22 cellular contexts compared by ENCODE assay signal in the genomic region with DNA sequence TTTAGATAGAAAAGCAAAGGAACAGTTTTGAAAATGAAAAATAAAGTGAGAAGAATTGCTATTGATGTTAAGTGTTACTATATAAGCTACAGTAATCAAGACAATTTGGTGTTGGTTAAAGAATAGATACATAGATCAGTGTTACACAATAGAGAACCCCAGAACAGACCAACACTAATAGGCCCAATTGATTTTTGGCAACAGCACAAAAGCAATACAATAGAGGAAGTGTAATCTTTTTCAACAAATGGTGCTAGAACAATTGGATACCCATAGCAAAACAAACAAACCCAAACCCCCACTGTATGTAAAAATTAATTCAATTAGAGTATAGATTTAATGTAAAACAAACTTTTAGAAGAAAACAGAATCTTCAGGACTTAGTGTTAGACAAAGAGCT.
"Had no signal": no experiment of that assay in that cellular context is flagged by ENCODE, and none has a peak within 500 bp of the region (broad histone marks: within the 10 kb centered on the region; RNA-seq: fewer than 3 reads in every experiment).

No MANE protein-coding gene starts in this region.

- H3K4me3 Mint-ChIP-seq: activated CD8-positive, alpha-beta memory T cell treated with anti-CD3 and anti-CD28 coated beads, Interleukin-2, amount 10 ng/mL, durations not matched to agents 7 days and 5 days; activated naive CD4-positive, alpha-beta T cell treated with anti-CD3 and anti-CD28 coated beads, Interleukin-2, amount 10 ng/mL, durations not matched to agents 7 days and 5 days; naive B cell; neural progenitor cell; stimulated activated naive CD8-positive, alpha-beta T cell treated with anti-CD3 and anti-CD28 coated beads, Interleukin-15, amount 100 ng/mL, for 72 hours; T-helper 2 cell treated with Interferon-gamma antibody and Interleukin-4, amounts not matched to agents 5 μg/mL and 100 μg/mL, for 36 hours had no signal

- H3K4me1 ChIP-seq: body of pancreas, gastrocnemius medialis, heart left ventricle, neural progenitor cell, right lobe of liver, upper lobe of right lung had no signal

- H3K27ac Mint-ChIP-seq: activated naive CD4-positive, alpha-beta T cell treated with anti-CD3 and anti-CD28 coated beads, Interleukin-2, amount 10 ng/mL, durations not matched to agents 7 days and 5 days; neural progenitor cell; T-helper 2 cell treated with Interferon-gamma antibody and Interleukin-4, amounts not matched to agents 5 μg/mL and 100 μg/mL, for 36 hours had no signal

- H3K27me3 Mint-ChIP-seq: activated CD8-positive, alpha-beta memory T cell treated with anti-CD3 and anti-CD28 coated beads, Interleukin-2, amount 10 ng/mL, durations not matched to agents 7 days and 5 days; activated naive CD4-positive, alpha-beta T cell treated with anti-CD3 and anti-CD28 coated beads, Interleukin-2, amount 10 ng/mL, durations not matched to agents 7 days and 5 days; naive B cell; stimulated activated naive CD8-positive, alpha-beta T cell treated with anti-CD3 and anti-CD28 coated beads, Interleukin-15, amount 100 ng/mL, for 72 hours had no signal

- H3K4me1 Mint-ChIP-seq: activated CD8-positive, alpha-beta memory T cell treated with anti-CD3 and anti-CD28 coated beads, Interleukin-2, amount 10 ng/mL, durations not matched to agents 7 days and 5 days; naive B cell; neural progenitor cell; stimulated activated naive CD8-positive, alpha-beta T cell treated with anti-CD3 and anti-CD28 coated beads, Interleukin-15, amount 100 ng/mL, for 72 hours had no signal

- H3K9me3 Mint-ChIP-seq: activated naive CD4-positive, alpha-beta T cell treated with anti-CD3 and anti-CD28 coated beads, Interleukin-2, amount 10 ng/mL, durations not matched to agents 7 days and 5 days; naive B cell; neural progenitor cell; stimulated activated naive CD8-positive, alpha-beta T cell treated with anti-CD3 and anti-CD28 coated beads, Interleukin-15, amount 100 ng/mL, for 72 hours; T-helper 2 cell treated with Interferon-gamma antibody and Interleukin-4, amounts not matched to agents 5 μg/mL and 100 μg/mL, for 36 hours had no signal

- H3K36me3 ChIP-seq: neural progenitor cell had no signal

- DNase-seq: activated CD4-positive, alpha-beta T cell treated with anti-CD3 and anti-CD28 coated beads, Interleukin-2, amount 50 U/mL, for 48 hours; activated CD8-positive, alpha-beta memory T cell treated with anti-CD3 and anti-CD28 coated beads, Interleukin-2, amount 10 ng/mL, durations not matched to agents 7 days and 5 days; activated naive CD4-positive, alpha-beta T cell treated with anti-CD3 and anti-CD28 coated beads, Interleukin-2, amount 10 ng/mL, durations not matched to agents 7 days and 5 days; amniotic stem cell; body of pancreas; gastrocnemius medialis; heart left ventricle; kidney glomerular epithelial cell; left ventricle myocardium superior; mesenchymal stem cell; mucosa of descending colon; naive B cell; right lobe of liver; small intestine; stimulated activated CD4-positive, alpha-beta T cell treated with anti-CD3 and anti-CD28 coated beads, Interleukin-15, amount 100 ng/mL, for 24 hours; stimulated activated CD4-positive, alpha-beta T cell treated with anti-CD3 and anti-CD28 coated beads, Interleukin-4, amount 100 ng/mL, for 1 hour; stimulated activated naive CD8-positive, alpha-beta T cell treated with anti-CD3 and anti-CD28 coated beads, Interleukin-15, amount 100 ng/mL, for 72 hours; upper lobe of right lung had no signal

- H3K4me3 ChIP-seq: body of pancreas, gastrocnemius medialis, heart left ventricle, mucosa of descending colon, neural progenitor cell, right lobe of liver, thoracic aorta, upper lobe of right lung had no signal

- FAIRE-seq: TTC549 had no signal

- H2AFZ ChIP-seq: neural progenitor cell had no signal

- H3K9me3 ChIP-seq: body of pancreas, gastrocnemius medialis, heart left ventricle, mucosa of descending colon, right lobe of liver, thoracic aorta, upper lobe of right lung had no signal

- H3K9ac ChIP-seq: neural progenitor cell had no signal

- ATAC-seq: activated CD8-positive, alpha-beta memory T cell treated with anti-CD3 and anti-CD28 coated beads, Interleukin-2, amount 10 ng/mL, durations not matched to agents 7 days and 5 days; body of pancreas; gastrocnemius medialis; heart left ventricle; left ventricle myocardium superior; mucosa of descending colon; right lobe of liver; stimulated activated naive CD8-positive, alpha-beta T cell treated with anti-CD3 and anti-CD28 coated beads, Interleukin-15, amount 100 ng/mL, for 72 hours; upper lobe of right lung had no signal

- H3K27me3 ChIP-seq: body of pancreas, gastrocnemius medialis, heart left ventricle, neural progenitor cell, right lobe of liver, upper lobe of right lung had no signal

- H3K4me2 ChIP-seq: neural progenitor cell had no signal

- H3K27ac ChIP-seq: body of pancreas, gastrocnemius medialis, heart left ventricle, neural progenitor cell, right lobe of liver, thoracic aorta, upper lobe of right lung had no signal
